ENCODE assay signal across 8 cellular contexts in the genomic region with DNA sequence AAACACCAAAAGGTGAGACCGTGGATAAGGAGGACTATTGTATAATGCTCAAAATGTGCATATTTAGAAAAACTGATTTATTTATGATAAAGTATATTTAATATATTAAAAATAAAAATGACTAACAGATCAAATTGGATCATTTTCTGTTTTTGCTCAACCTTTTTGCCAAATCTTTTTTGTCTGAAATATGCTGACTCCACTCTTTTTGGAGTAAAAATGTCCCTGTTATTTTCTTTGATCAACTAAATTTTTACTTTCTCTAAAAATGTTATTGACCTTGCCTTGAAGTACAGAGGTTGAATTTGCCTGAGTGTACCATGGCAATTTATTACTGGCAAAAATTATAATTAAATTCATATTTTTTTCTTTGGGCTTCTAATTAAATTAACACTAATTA.
"Had no signal": no experiment of that assay in that cellular context is flagged by ENCODE, and none has a peak within 500 bp of the region (broad histone marks: within the 10 kb centered on the region; RNA-seq: fewer than 3 reads in every experiment).

No MANE protein-coding gene starts in this region.

- ATAC-seq: HCT116 had no signal

- H3K27ac ChIP-seq: GM23248, HL-60 had no signal

- H2AFZ ChIP-seq: GM23248 had no signal

- DNase-seq: GM23248, GOT3, H7, HFFc6, KG1 had no signal

- H3K9ac ChIP-seq: GM23248 had no signal

- H3K4me1 ChIP-seq: HAP-1 had no signal

- H3K9me3 ChIP-seq: HAP-1 had no signal

- H3K36me3 ChIP-seq: HAP-1 had no signal

- H3K4me3 ChIP-seq: GM23248, HAP-1 had no signal
